In the genomic region with DNA sequence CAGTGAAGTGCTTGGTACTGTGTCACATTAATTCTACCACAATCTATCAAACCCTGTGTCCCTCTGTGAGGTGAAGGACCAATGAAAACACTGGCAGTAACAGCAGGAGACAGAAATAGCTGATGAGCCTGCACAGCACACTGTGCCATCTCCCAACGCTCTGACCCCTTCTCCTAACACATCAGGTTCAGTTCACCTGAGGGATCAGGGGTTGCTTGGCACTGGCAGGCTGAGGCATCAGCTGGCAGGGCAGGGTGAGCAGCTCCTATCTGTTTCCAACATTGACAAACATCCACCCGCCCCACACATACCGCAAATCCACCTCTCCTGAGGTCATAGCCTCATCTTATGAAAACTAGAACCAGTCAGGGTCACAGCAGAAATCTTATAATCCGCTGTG, we compare ENCODE assay signal across 20 cellular contexts.
"Had no signal": no experiment of that assay in that cellular context is flagged by ENCODE, and none has a peak within 500 bp of the region (broad histone marks: within the 10 kb centered on the region; RNA-seq: fewer than 3 reads in every experiment).

No MANE protein-coding gene starts in this region.

- DNase-seq: activated CD4-positive, alpha-beta T cell treated with anti-CD3 and anti-CD28 coated beads for 48 hours; activated CD8-positive, alpha-beta memory T cell treated with anti-CD3 and anti-CD28 coated beads for 24 hours; activated CD8-positive, alpha-beta memory T cell treated with anti-CD3 and anti-CD28 coated beads, Interleukin-2, amount 50 U/mL, for 4 hours; central memory CD4-positive, alpha-beta T cell; dermis blood vessel endothelial cell; effector CD8-positive, alpha-beta T cell; foreskin melanocyte; glutamatergic neuron; immature natural killer cell; left lung; ovary; stimulated activated CD4-positive, alpha-beta T cell treated with anti-CD3 and anti-CD28 coated beads, Interleukin-4, amount 100 ng/mL, for 4 hours; tibial artery had no signal

- H3K4me1 ChIP-seq: left lung, prostate gland, tibial artery had no signal

- H3K9me3 ChIP-seq: left lung, neutrophil, ovary, prostate gland, tibial artery had no signal

- H3K36me3 ChIP-seq: ovary, prostate gland, tibial artery had no signal

- H3K27ac Mint-ChIP-seq: activated naive CD4-positive, alpha-beta T cell treated with anti-CD3 and anti-CD28 coated beads, Interleukin-2, amount 50 U/mL, for 72 hours; nephron; stimulated activated naive CD8-positive, alpha-beta T cell treated with anti-CD3 and anti-CD28 coated beads, Interleukin-15, Interleukin-2, amounts not matched to agents 100 ng/mL and 50 ng/mL, for 24 hours; WTC11 had no signal

- H3K4me3 Mint-ChIP-seq: immature natural killer cell; nephron; stimulated activated naive CD8-positive, alpha-beta T cell treated with anti-CD3 and anti-CD28 coated beads, Interleukin-15, Interleukin-2, amounts not matched to agents 100 ng/mL and 50 ng/mL, for 24 hours; WTC11 had no signal

- H3K36me3 Mint-ChIP-seq: activated naive CD4-positive, alpha-beta T cell treated with anti-CD3 and anti-CD28 coated beads, Interleukin-2, amount 50 U/mL, for 72 hours; WTC11 had no signal

- H3K27me3 Mint-ChIP-seq: stimulated activated naive CD8-positive, alpha-beta T cell treated with anti-CD3 and anti-CD28 coated beads, Interleukin-15, Interleukin-2, amounts not matched to agents 100 ng/mL and 50 ng/mL, for 24 hours had no signal

- H3K9me3 Mint-ChIP-seq: activated naive CD4-positive, alpha-beta T cell treated with anti-CD3 and anti-CD28 coated beads, Interleukin-2, amount 50 U/mL, for 72 hours; immature natural killer cell; nephron; stimulated activated naive CD8-positive, alpha-beta T cell treated with anti-CD3 and anti-CD28 coated beads, Interleukin-15, Interleukin-2, amounts not matched to agents 100 ng/mL and 50 ng/mL, for 24 hours; WTC11 had no signal

- H2AFZ ChIP-seq: hepatocyte had no signal

- H3K4me2 ChIP-seq: hepatocyte had no signal

- H3K79me2 ChIP-seq: hepatocyte had no signal

- H3K27me3 ChIP-seq: hepatocyte, left lung, neutrophil, ovary, tibial artery had no signal

- H3K4me3 ChIP-seq: hepatocyte, left lung, ovary, prostate gland, tibial artery had no signal

- ATAC-seq: activated naive CD4-positive, alpha-beta T cell treated with anti-CD3 and anti-CD28 coated beads, Interleukin-2, amount 50 U/mL, for 72 hours; left lung; WTC11 had no signal

- H3K27ac ChIP-seq: hepatocyte, left lung, neutrophil, ovary, prostate gland, tibial artery had no signal
